Comparison of ENCODE assay signal across 17 cellular contexts in the genomic region with DNA sequence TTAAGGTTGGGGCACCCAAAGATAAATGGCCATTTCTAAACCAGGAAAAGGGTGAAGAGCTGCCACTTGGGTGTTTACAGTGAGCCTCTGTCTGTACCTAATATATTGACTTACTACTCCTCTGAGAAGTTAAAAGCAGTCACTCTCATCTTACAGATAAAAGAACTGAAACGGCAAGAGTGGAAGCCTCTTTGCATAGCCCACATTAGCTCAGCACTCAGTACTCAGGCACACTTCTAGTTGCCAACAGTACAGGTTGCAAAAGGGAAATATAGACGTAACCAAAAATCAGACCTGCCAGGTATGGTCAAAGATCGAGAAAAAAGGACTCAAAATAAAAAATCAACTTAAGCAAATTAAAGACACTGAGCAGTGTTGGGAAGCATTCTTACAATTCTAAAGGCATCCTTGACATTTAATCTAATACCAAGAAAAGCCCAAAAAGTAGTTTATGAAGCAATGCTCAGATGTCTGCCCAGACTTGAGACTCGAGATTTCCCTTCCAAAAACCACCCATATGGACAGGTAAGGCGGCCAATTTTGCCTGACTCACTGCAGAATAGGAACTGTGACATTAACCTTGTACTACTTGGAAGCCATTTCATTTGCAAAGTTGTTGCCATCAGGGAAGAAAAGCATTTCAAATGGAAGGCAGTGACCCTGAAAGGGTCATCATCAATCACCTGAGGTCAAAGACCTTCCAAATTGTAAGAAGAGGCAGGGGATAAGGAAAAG.
A peak's percentile ranks its signal among the peaks of the same experiment; 100 is the strongest.
DNase-seq lines count a peak whose midpoint lies in the region; ATAC-seq, FAIRE-seq and TF ChIP-seq lines count a peak whose summit lies in the region.
"Had no signal": no experiment of that assay in that cellular context is flagged by ENCODE, and none has a peak within 500 bp of the region (broad histone marks: within the 10 kb centered on the region; RNA-seq: fewer than 3 reads in every experiment).

No MANE protein-coding gene starts in this region.

- H4K20me1 ChIP-seq in HepG2 (ENCODE audit: insufficient read depth, low read length) (no peaks in the 10 kb centered on the region), GM23338 (replicated peaks; ENCODE audit: insufficient read depth) (peaks cover 5% of the 10 kb centered on the region; the same call in 1 of the 2 replicates)

- peaks cover 38% of the 10 kb centered on the region; the same call in 2 of the 3 replicates for H3K4me1 Mint-ChIP-seq in GM23338
- H3K4me1 Mint-ChIP-seq in activated naive CD8-positive, alpha-beta T cell treated with anti-CD3 and anti-CD28 coated beads, Interleukin-2, amount 50 U/mL, for 24 hours: no peaks in the 10 kb centered on the region

- H3K9me3 ChIP-seq in right lobe of liver (no peaks in the 10 kb centered on the region), HepG2 (ENCODE audit: low read length) (no peaks in the 10 kb centered on the region)
- H3K9me3 ChIP-seq: upper lobe of right lung had no signal

- CTCF ChIA-PET in HepG2 (lab: Yijun Ruan, JAX; ENCODE audit: low intra/inter-chr PET ratio, low total read pairs): no interaction called here

- DNase-seq in right lobe of liver: no peak
- no peak for DNase-seq in HepG2 (ENCODE audit: low spot score)
- no peak for DNase-seq in GM23338 (ENCODE audit: low spot score)
- no peak for DNase-seq in DMS 273 treated with DMSO at 0.1 percent for 48 hours (lab: John Stamatoyannopoulos, UW)
- DNase-seq in HK-2 (ENCODE audit: unreplicated experiment): no peak
- no peak for DNase-seq in activated naive CD8-positive, alpha-beta T cell treated with anti-CD3 and anti-CD28 coated beads, Interleukin-2, amount 50 U/mL, for 24 hours
- DNase-seq: activated CD4-positive, alpha-beta T cell treated with anti-CD3 and anti-CD28 coated beads, Interleukin-2, amount 50 U/mL, for 4 hours; CD4-positive, CD25-positive, alpha-beta regulatory T cell; MV-4-11; SIG-M5; stimulated activated CD4-positive, alpha-beta T cell treated with anti-CD3 and anti-CD28 coated beads, Interleukin-4, amount 100 ng/mL, for 24 hours; upper lobe of right lung had no signal

- no peaks in the 10 kb centered on the region for H3K9me3 Mint-ChIP-seq in GM23338
- no peaks in the 10 kb centered on the region for H3K9me3 Mint-ChIP-seq in activated naive CD8-positive, alpha-beta T cell treated with anti-CD3 and anti-CD28 coated beads, Interleukin-2, amount 50 U/mL, for 24 hours
- H3K9me3 Mint-ChIP-seq: CD4-positive, CD25-positive, alpha-beta regulatory T cell had no signal

- no peak for TF ChIP-seq POLR2A in right lobe of liver (IDR thresholded peaks at IDR 0.05)
- TF ChIP-seq POLR2A in HepG2 (IDR thresholded peaks at IDR 0.05; ENCODE audit: insufficient read depth in 1 of 2, low read depth in 2 of 2, low read length in 2 of 2): no peak

- BruUV-seq in HepG2 (replicated peaks; lab: Mats Ljungman, UMichigan): no TSS peak

- peaks cover 2% of the 10 kb centered on the region for H3K27me3 Mint-ChIP-seq in GM23338 (ENCODE audit: insufficient read depth, low read depth, poor library complexity)
- no peaks in the 10 kb centered on the region for H3K27me3 Mint-ChIP-seq in activated naive CD8-positive, alpha-beta T cell treated with anti-CD3 and anti-CD28 coated beads, Interleukin-2, amount 50 U/mL, for 24 hours
- H3K27me3 Mint-ChIP-seq: CD4-positive, CD25-positive, alpha-beta regulatory T cell had no signal

- no peak overlapping the region for H3K27ac Mint-ChIP-seq in GM23338
- no peak overlapping the region for H3K27ac Mint-ChIP-seq in activated naive CD8-positive, alpha-beta T cell treated with anti-CD3 and anti-CD28 coated beads, Interleukin-2, amount 50 U/mL, for 24 hours
- H3K27ac Mint-ChIP-seq: CD4-positive, CD25-positive, alpha-beta regulatory T cell had no signal

- H3K4me1 ChIP-seq in right lobe of liver: peaks cover 0 to 10% (median 0%) of the 10 kb centered on the region in 4 donors
- no peaks in the 10 kb centered on the region for H3K4me1 ChIP-seq in HepG2 (ENCODE audit: insufficient read depth, low read length)
- H3K4me1 ChIP-seq in GM23338 (ENCODE audit: insufficient read depth): peaks cover 24% of the 10 kb centered on the region
- H3K4me1 ChIP-seq: upper lobe of right lung had no signal

- intact Hi-C loops in right lobe of liver (cut with DNase I) (no loop called here), HepG2 (cut with micrococcal nuclease; ENCODE audit: unreplicated experiment) (no loop called here)

- FAIRE-seq in HepG2 (lab: Jason Lieb, UNC): no peak
- FAIRE-seq: H1, TTC549 had no signal

- POLR2A ChIA-PET in HepG2 (lab: Yijun Ruan, JAX): no interaction called here

- H3K27ac ChIP-seq in right lobe of liver: no peak overlapping the region
- H3K27ac ChIP-seq in HepG2 (ENCODE audit: extremely low read length, insufficient read depth, low read length): no peak overlapping the region
- no peak overlapping the region for H3K27ac ChIP-seq in GM23338 (ENCODE audit: low read depth)
- H3K27ac ChIP-seq: coronary artery, upper lobe of right lung had no signal

- in situ Hi-C loops in HepG2 (cut with HindIII; ENCODE audit: extremely low pct_ligation_motif_present, low pct_unique_long_range_greater_than_20kb): no loop called here

- no peak overlapping the region for H3K4me2 ChIP-seq in HepG2 (ENCODE audit: low read depth, low read length)
- H3K4me2 ChIP-seq in GM23338: no peak overlapping the region

- no peak for TF ChIP-seq CTCF in right lobe of liver (IDR thresholded peaks at IDR 0.05)
- TF ChIP-seq CTCF in HepG2 (CRISPR knock-in tag; IDR thresholded peaks at IDR 0.05): no peak
- TF ChIP-seq CTCF in GM23338 (conservative IDR thresholded peaks at IDR 0.05; ENCODE audit: low read depth in 2 of 2): no peak

- H3K36me3 Mint-ChIP-seq in GM23338 (ENCODE audit: low read depth): peaks cover 15% of the 10 kb centered on the region
- H3K36me3 Mint-ChIP-seq in activated naive CD8-positive, alpha-beta T cell treated with anti-CD3 and anti-CD28 coated beads, Interleukin-2, amount 50 U/mL, for 24 hours (ENCODE audit: low read depth): peaks cover 8% of the 10 kb centered on the region

- H3K9me2 ChIP-seq in GM23338 (ENCODE audit: insufficient read depth): no peaks in the 10 kb centered on the region

- 50% methylated on average over 4 of the region's 5 CpGs for WGBS in right lobe of liver (ENCODE audit: insufficient coverage, low coverage, low lambda C conversion rate, missing lambda C conversion rate)
- WGBS in HepG2 (ENCODE audit: low lambda C conversion rate): 87% methylated on average over 5 of the region's 5 CpGs

- TF ChIP-seq EP300 in HepG2 (IDR thresholded peaks at IDR 0.05; ENCODE audit: low read depth in 2 of 2, low read length in 2 of 2) (no peak), HepG2 (CRISPR knock-in tag; IDR thresholded peaks at IDR 0.05; ENCODE audit: borderline replicate concordance) (no peak)

- no peaks in the 10 kb centered on the region for H3F3A ChIP-seq in GM23338 (replicated peaks; ENCODE audit: low read depth)

- peaks cover 0 to 38% (median 14%) of the 10 kb centered on the region in 4 donors for H3K36me3 ChIP-seq in right lobe of liver
- peaks cover 9 to 58% of the 10 kb centered on the region in 2 experiments for H3K36me3 ChIP-seq in HepG2 (replicated peaks in 1 of 2; ENCODE audit: control insufficient read depth in 1 of 2, insufficient read depth in 2 of 2, low read length in 2 of 2)
- no peaks in the 10 kb centered on the region for H3K36me3 ChIP-seq in GM23338 (ENCODE audit: insufficient read depth)

- no peak overlapping the region for H3K4me3 Mint-ChIP-seq in GM23338
- no peak overlapping the region for H3K4me3 Mint-ChIP-seq in activated naive CD8-positive, alpha-beta T cell treated with anti-CD3 and anti-CD28 coated beads, Interleukin-2, amount 50 U/mL, for 24 hours
- H3K4me3 Mint-ChIP-seq: CD4-positive, CD25-positive, alpha-beta regulatory T cell had no signal

- no peaks in the 10 kb centered on the region for H3K79me2 ChIP-seq in HepG2 (ENCODE audit: insufficient read depth, low read length)
- H3K79me2 ChIP-seq in GM23338 (replicated peaks; ENCODE audit: insufficient read depth): no peaks in the 10 kb centered on the region

- ATAC-seq in right lobe of liver (peak; percentile 46 to 76 (median 52)), HepG2 (no peak), GM23338 (peak; percentile 18; the same call in 2 of the 3 replicates), HG03442 (IDR thresholded peaks at IDR 0.05; ENCODE audit: unreplicated experiment) (peak; percentile 87), HG03159 (IDR thresholded peaks at IDR 0.05; ENCODE audit: unreplicated experiment) (no peak)
- no peak for ATAC-seq in activated naive CD8-positive, alpha-beta T cell treated with anti-CD3 and anti-CD28 coated beads, Interleukin-2, amount 50 U/mL, for 24 hours
- ATAC-seq: upper lobe of right lung had no signal

- H3K9ac ChIP-seq in HepG2 (ENCODE audit: insufficient read depth, low read depth, low read length): no peak overlapping the region

- H3K27me3 ChIP-seq in right lobe of liver: no peaks in the 10 kb centered on the region
- no peaks in the 10 kb centered on the region for H3K27me3 ChIP-seq in HepG2 (ENCODE audit: control insufficient read depth in 1 of 2, insufficient read depth in 2 of 2, low read length in 2 of 2)
- H3K27me3 ChIP-seq in GM23338 (ENCODE audit: insufficient read depth): no peaks in the 10 kb centered on the region
- H3K27me3 ChIP-seq: upper lobe of right lung had no signal

- H2AFZ ChIP-seq in HepG2 (ENCODE audit: low read length): no peak overlapping the region
- H2AFZ ChIP-seq in GM23338: no peak overlapping the region

- H3K4me3 ChIP-seq in right lobe of liver: no peak overlapping the region
- H3K4me3 ChIP-seq in HepG2 (replicated peaks in 1 of 3; ENCODE audit: insufficient read depth in 1 of 3, low read depth in 2 of 3, low read length in 3 of 3): no peak overlapping the region
- H3K4me3 ChIP-seq in GM23338: no peak overlapping the region
- H3K4me3 ChIP-seq: coronary artery, upper lobe of right lung had no signal

- TF ChIP-seq RAD21 in HepG2 (CRISPR knock-in tag; IDR thresholded peaks at IDR 0.05): no peak

TF ChIP-seq in HepG2, 621 proteins besides CTCF, POLR2A, EP300 and RAD21 (continues in another document):
- no peak for TF ChIP-seq MED1 (CRISPR knock-in tag; IDR thresholded peaks at IDR 0.05)
- TF ChIP-seq ZNF672 (CRISPR knock-in tag; IDR thresholded peaks at IDR 0.05): no peak
- TF ChIP-seq ZNF160 (CRISPR knock-in tag; IDR thresholded peaks at IDR 0.05): no peak
- no peak for TF ChIP-seq CBX1 (IDR thresholded peaks at IDR 0.05; ENCODE audit: low read depth)

TF ChIP-seq in GM23338, 12 proteins besides CTCF, POLR2A, EP300 and RAD21 (continues in another document):
- no peak for TF ChIP-seq JUNB (IDR thresholded peaks at IDR 0.05; ENCODE audit: unreplicated experiment)
- no peak for TF ChIP-seq NANOG (IDR thresholded peaks at IDR 0.05; ENCODE audit: borderline replicate concordance)
- no peak for TF ChIP-seq STAT1 (IDR thresholded peaks at IDR 0.05; ENCODE audit: unreplicated experiment)
- no peak for TF ChIP-seq ZNF331 (CRISPR knock-in tag; IDR thresholded peaks at IDR 0.05; ENCODE audit: low read depth)
- no peak for TF ChIP-seq EZH2phosphoT487 (IDR thresholded peaks at IDR 0.05; ENCODE audit: unreplicated experiment)
- TF ChIP-seq EZH2 (IDR thresholded peaks at IDR 0.05; ENCODE audit: low read depth, unreplicated experiment): no peak

Comparison
In these comparisons a context has a peak if more than half of its experiments do, and no peak if none do; other contexts are left out.
1. ATAC-seq: peak in right lobe of liver (4 of 4), GM23338 (single experiment) and HG03442 (single experiment); none in HepG2 (single experiment), activated naive CD8-positive, alpha-beta T cell treated with anti-CD3 and anti-CD28 coated beads, Interleukin-2, amount 50 U/mL, for 24 hours (single experiment) and HG03159 (single experiment).